In the genomic region with DNA sequence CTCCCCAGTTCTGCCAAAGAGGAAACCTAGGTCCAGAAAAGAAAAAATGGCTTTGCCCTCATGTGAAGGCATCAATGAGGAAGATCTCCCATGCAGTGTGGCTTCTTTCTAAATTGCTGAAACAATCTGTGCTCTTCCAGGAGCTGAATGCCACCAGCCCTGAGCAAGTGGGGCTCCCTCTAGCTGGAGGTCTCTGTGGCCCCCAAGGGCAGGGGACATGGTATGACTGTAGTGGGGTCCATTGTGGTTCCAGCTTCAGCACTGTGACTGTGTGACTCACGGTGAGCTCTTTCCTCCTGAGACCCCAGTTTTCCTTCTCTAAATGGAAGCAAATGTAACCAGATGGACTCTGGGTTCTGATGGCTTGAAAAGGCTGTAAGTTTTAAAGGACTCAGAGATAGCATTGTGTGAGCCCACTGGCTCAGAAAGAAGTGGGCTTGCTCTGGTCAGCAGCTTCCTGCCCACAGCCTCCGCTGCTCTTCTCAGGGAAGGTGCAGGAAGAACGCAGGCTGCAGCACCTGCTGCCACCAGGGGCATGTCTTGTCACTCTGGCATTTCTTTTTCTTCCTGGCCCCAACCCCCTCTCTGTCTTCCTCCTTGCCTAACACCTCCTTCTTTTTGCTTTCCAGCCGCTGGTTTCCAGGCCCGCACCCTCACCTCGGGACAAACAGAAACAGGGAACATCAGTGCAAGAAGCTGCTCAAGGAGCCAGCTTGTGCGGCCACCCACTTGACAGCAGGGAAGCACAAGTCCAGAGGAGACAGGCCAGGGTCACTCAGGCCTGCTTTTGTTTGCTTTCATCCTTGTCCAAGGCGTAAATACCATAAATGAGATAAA, we compare ENCODE assay signal across 1 cellular context.
TF ChIP-seq lines count a peak whose summit lies in the region.

No MANE protein-coding gene starts in this region.

TF ChIP-seq in H1, 55 proteins besides CTCF, POLR2A, EP300 and RAD21:
- no peak for TF ChIP-seq JUND (IDR thresholded peaks at IDR 0.05; ENCODE audit: low read length)
- TF ChIP-seq FOSL1 (IDR thresholded peaks at IDR 0.05; ENCODE audit: insufficient read depth, low read depth, low read length) = no peak
- TF ChIP-seq RBBP5 (IDR thresholded peaks at IDR 0.05; ENCODE audit: borderline replicate concordance, low read depth, low read length) = no peak
- no peak for TF ChIP-seq CHD7 (IDR thresholded peaks at IDR 0.05; ENCODE audit: insufficient replicate concordance, low read length)
- TF ChIP-seq NANOG (IDR thresholded peaks at IDR 0.05; ENCODE audit: insufficient read depth, low read depth, low read length, poor library complexity, severe bottlenecking) = no peak
- no peak for TF ChIP-seq JUN (IDR thresholded peaks at IDR 0.05; ENCODE audit: low read depth, low read length)
- TF ChIP-seq CTBP2 (IDR thresholded peaks at IDR 0.05; ENCODE audit: borderline replicate concordance, insufficient read depth, insufficient read length, low read length) = no peak
- TF ChIP-seq, protein P1, sequence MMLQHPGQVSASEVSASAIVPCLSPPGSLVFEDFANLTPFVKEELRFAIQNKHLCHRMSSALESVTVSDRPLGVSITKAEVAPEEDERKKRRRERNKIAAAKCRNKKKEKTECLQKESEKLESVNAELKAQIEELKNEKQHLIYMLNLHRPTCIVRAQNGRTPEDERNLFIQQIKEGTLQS (IDR thresholded peaks at IDR 0.05; ENCODE audit: insufficient read depth, low read depth, low read length) = no peak
- TF ChIP-seq GABPA (IDR thresholded peaks at IDR 0.05; ENCODE audit: borderline replicate concordance, insufficient read depth, low read length) = no peak
- TF ChIP-seq, protein P2, sequence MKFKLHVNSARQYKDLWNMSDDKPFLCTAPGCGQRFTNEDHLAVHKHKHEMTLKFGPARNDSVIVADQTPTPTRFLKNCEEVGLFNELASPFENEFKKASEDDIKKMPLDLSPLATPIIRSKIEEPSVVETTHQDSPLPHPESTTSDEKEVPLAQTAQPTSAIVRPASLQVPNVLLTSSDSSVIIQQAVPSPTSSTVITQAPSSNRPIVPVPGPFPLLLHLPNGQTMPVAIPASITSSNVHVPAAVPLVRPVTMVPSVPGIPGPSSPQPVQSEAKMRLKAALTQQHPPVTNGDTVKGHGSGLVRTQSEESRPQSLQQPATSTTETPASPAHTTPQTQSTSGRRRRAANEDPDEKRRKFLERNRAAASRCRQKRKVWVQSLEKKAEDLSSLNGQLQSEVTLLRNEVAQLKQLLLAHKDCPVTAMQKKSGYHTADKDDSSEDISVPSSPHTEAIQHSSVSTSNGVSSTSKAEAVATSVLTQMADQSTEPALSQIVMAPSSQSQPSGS (IDR thresholded peaks at IDR 0.05; ENCODE audit: low read length) = no peak
- no peak for TF ChIP-seq BCL11A (IDR thresholded peaks at IDR 0.05; ENCODE audit: low read depth in 2 of 2, low read length in 2 of 2)
- TF ChIP-seq KDM4A (IDR thresholded peaks at IDR 0.05; ENCODE audit: low read depth, low read length, severe bottlenecking) = no peak
- no peak for TF ChIP-seq SAP30 (IDR thresholded peaks at IDR 0.05; ENCODE audit: insufficient read depth, insufficient replicate concordance, low read length)
- no peak for TF ChIP-seq KDM1A (IDR thresholded peaks at IDR 0.05; ENCODE audit: borderline replicate concordance, low read length)
- no peak for TF ChIP-seq TAF1 (IDR thresholded peaks at IDR 0.05; ENCODE audit: low read depth, low read length)
- TF ChIP-seq SIN3A (conservative IDR thresholded peaks at IDR 0.05 in 1 of 2, IDR thresholded peaks at IDR 0.05 in 1 of 2; ENCODE audit: low read depth in 1 of 2, low read length in 2 of 2) = no peak
- TF ChIP-seq SP2 (IDR thresholded peaks at IDR 0.05; ENCODE audit: low read length) = no peak
- no peak for TF ChIP-seq PHF8 (conservative IDR thresholded peaks at IDR 0.05; ENCODE audit: low read depth, low read length)
TF ChIP-seq in H1: peak in this region for 0.
